13 cellular contexts compared by ENCODE assay signal in genomic region chr11:132357811-132358572, GRCh38.
DNase-seq lines count a peak whose midpoint lies in the region; ATAC-seq, FAIRE-seq and TF ChIP-seq lines count a peak whose summit lies in the region.
"Had no signal": no experiment of that assay in that cellular context is flagged by ENCODE, and none has a peak within 500 bp of the region (broad histone marks: within the 10 kb centered on the region; RNA-seq: fewer than 3 reads in every experiment).

No MANE protein-coding gene starts in this region.

- H3K36me3 Mint-ChIP-seq in osteocyte (ENCODE audit: unreplicated experiment), result no peaks in the 10 kb centered on the region

- TF ChIP-seq CTCF in GM12865 (IDR thresholded peaks at IDR 0.05; ENCODE audit: insufficient read depth, low read depth, low read length, missing control alignments) (no peak), dorsolateral prefrontal cortex (IDR thresholded peaks at IDR 0.05 in 54 of 56, conservative IDR thresholded peaks at IDR 0.05 in 2 of 56; ENCODE audit: low read depth in 1 of 56, partially characterized antibody in 56 of 56) (no peak), osteocyte (IDR thresholded peaks at IDR 0.05) (no peak)

- peaks cover 22% of the 10 kb centered on the region for H3K27me3 Mint-ChIP-seq in osteocyte (ENCODE audit: unreplicated experiment)

- intact Hi-C loops in dorsolateral prefrontal cortex (cut with DNase I), result no loop called here

- H3K27me3 ChIP-seq in dorsolateral prefrontal cortex, result no peaks in the 10 kb centered on the region
- H3K27me3 ChIP-seq: Peyer's patch, right atrium auricular region had no signal

- no peak overlapping the region for H3K27ac ChIP-seq in dorsolateral prefrontal cortex
- H3K27ac ChIP-seq: C4-2B, left ventricle myocardium inferior, right atrium auricular region had no signal

- H3K4me3 Mint-ChIP-seq in osteocyte (ENCODE audit: unreplicated experiment), result no peak overlapping the region

- FAIRE-seq in GM19239 (lab: Jason Lieb, UNC), result peak; percentile 87

- ATAC-seq in HG02798 (IDR thresholded peaks at IDR 0.05; ENCODE audit: poor library complexity, unreplicated experiment) (peak; percentile 76), HG03571 (IDR thresholded peaks at IDR 0.05; ENCODE audit: unreplicated experiment) (peak; percentile 80)

- H3K4me3 ChIP-seq in GM12865 (ENCODE audit: low read depth, low read length), result no peak overlapping the region; the same call in 1 of the 2 replicates
- H3K4me3 ChIP-seq in dorsolateral prefrontal cortex, result no peak overlapping the region
- H3K4me3 ChIP-seq: left ventricle myocardium inferior, Peyer's patch, right atrium auricular region had no signal

- H3K27ac Mint-ChIP-seq in osteocyte (ENCODE audit: unreplicated experiment), result no peak overlapping the region

- no peaks in the 10 kb centered on the region for H3K9me3 Mint-ChIP-seq in osteocyte (ENCODE audit: unreplicated experiment)

- DNase-seq in GM12865 (ENCODE audit: low read depth) (peak; percentile 93), GM19239 (ENCODE audit: insufficient read length, low spot score) (peak; percentile 31), dorsolateral prefrontal cortex (no peak), osteocyte (ENCODE audit: extremely low spot score, unreplicated experiment) (no peak), NCI-H2196 treated with DMSO at 0.1 percent for 48 hours (lab: John Stamatoyannopoulos, UW; ENCODE audit: unreplicated experiment) (no peak), NCI-H1105 treated with DMSO at 0.1 percent for 48 hours (lab: John Stamatoyannopoulos, UW) (no peak)
- DNase-seq: GOT3, left ventricle myocardium inferior, Peyer's patch had no signal

- H3K4me1 Mint-ChIP-seq in osteocyte (ENCODE audit: unreplicated experiment), result no peaks in the 10 kb centered on the region

Comparison
In these comparisons a context has a peak if more than half of its experiments do, and no peak if none do; other contexts are left out.
1. DNase-seq: peak in GM12865 (single experiment) and GM19239 (single experiment); none in dorsolateral prefrontal cortex (0 of 10), osteocyte (single experiment), NCI-H2196 treated with DMSO at 0.1 percent for 48 hours (single experiment) and NCI-H1105 treated with DMSO at 0.1 percent for 48 hours (single experiment).